In the genomic region with DNA sequence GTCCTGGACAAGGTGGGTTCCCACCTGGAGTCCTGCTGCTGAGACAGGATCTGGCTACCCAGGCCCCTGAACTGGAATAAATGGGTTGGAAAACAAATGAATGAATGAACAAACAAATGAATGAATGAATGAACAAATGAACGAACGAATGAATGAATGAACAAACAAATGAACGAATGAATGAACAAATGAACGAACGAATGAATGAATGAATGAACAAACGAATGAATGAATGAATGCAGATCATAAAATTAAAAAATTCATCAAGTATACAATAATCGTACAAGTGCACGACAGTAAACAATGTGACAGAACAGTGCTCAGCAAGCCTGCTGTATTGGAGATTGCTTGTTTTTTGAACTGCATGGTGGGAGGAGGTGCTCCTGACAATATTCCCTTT, we compare ENCODE assay signal across 20 cellular contexts.
A peak's percentile ranks its signal among the peaks of the same experiment; 100 is the strongest.
DNase-seq lines count a peak whose midpoint lies in the region; ATAC-seq, FAIRE-seq and TF ChIP-seq lines count a peak whose summit lies in the region.
"Had no signal": no experiment of that assay in that cellular context is flagged by ENCODE, and none has a peak within 500 bp of the region (broad histone marks: within the 10 kb centered on the region; RNA-seq: fewer than 3 reads in every experiment).

No MANE protein-coding gene starts in this region.

- H3K27ac ChIP-seq in HepG2 (ENCODE audit: extremely low read length, insufficient read depth, low read length), result no peak overlapping the region
- H3K27ac ChIP-seq in right lobe of liver, result no peak overlapping the region
- no peak overlapping the region for H3K27ac ChIP-seq in GM12878 (ENCODE audit: control insufficient read depth, insufficient read depth)
- no peak overlapping the region for H3K27ac ChIP-seq in mesenchymal stem cell (ENCODE audit: low read length, poor library complexity, severe bottlenecking)
- no peak overlapping the region for H3K27ac ChIP-seq in SJCRH30
- H3K27ac ChIP-seq: 22Rv1, A549, BLaER1 had no signal

- peak overlapping the region in 1 of 2 experiments; percentile 38 for H3K18ac ChIP-seq in mesenchymal stem cell (ENCODE audit: low read depth in 1 of 2, low read length in 2 of 2)

- no peaks in the 10 kb centered on the region for H3K36me3 ChIP-seq in HepG2 (replicated peaks in 1 of 2; ENCODE audit: control insufficient read depth in 1 of 2, insufficient read depth in 2 of 2, low read length in 2 of 2)
- H3K36me3 ChIP-seq in right lobe of liver, result no peaks in the 10 kb centered on the region
- no peaks in the 10 kb centered on the region for H3K36me3 ChIP-seq in GM12878 (ENCODE audit: control insufficient read depth in 2 of 2, insufficient read depth in 2 of 2, low read length in 1 of 2)
- H3K36me3 ChIP-seq in mesenchymal stem cell (ENCODE audit: control insufficient read depth in 1 of 2, insufficient read depth in 2 of 2, low read depth in 1 of 2, low read length in 2 of 2), result no peaks in the 10 kb centered on the region
- H3K36me3 ChIP-seq in SJCRH30, result no peaks in the 10 kb centered on the region
- H3K36me3 ChIP-seq: BE2C, BLaER1 had no signal

- H3K4me2 ChIP-seq in HepG2 (ENCODE audit: low read depth, low read length) (no peak overlapping the region), GM12878 (ENCODE audit: control insufficient read depth, insufficient read depth) (no peak overlapping the region), mesenchymal stem cell (ENCODE audit: low read length, poor library complexity, severe bottlenecking) (no peak overlapping the region)
- H3K4me2 ChIP-seq: A549, BLaER1 had no signal

- H4K91ac ChIP-seq in mesenchymal stem cell (ENCODE audit: low read length), result no peak overlapping the region

- POLR2A ChIA-PET in HepG2 (lab: Yijun Ruan, JAX), result no interaction called here
- POLR2A ChIA-PET in GM12878 (lab: Charles Lee), result no interaction called here

- BruUV-seq in HepG2 (replicated peaks; lab: Mats Ljungman, UMichigan) (no TSS peak), GM12878 (replicated peaks; lab: Mats Ljungman, UMichigan) (no TSS peak)

- RAD21 ChIA-PET in GM12878 (lab: Charles Lee; ENCODE audit: unreplicated experiment), result no interaction called here

- H2BK120ac ChIP-seq in mesenchymal stem cell (ENCODE audit: low read depth, low read length), result no peak overlapping the region

- intact Hi-C loops in HepG2 (cut with micrococcal nuclease; ENCODE audit: unreplicated experiment), result no loop called here
- intact Hi-C loops in right lobe of liver (cut with DNase I), result no loop called here
- intact Hi-C loops in GM12878 (cut with micrococcal nuclease; ENCODE audit: unreplicated experiment), result no loop called here

- no peak for TF ChIP-seq RAD21 in HepG2 (CRISPR knock-in tag; IDR thresholded peaks at IDR 0.05)
- TF ChIP-seq RAD21 in GM12878 (IDR thresholded peaks at IDR 0.05; ENCODE audit: insufficient read depth, low read depth, low read length), result no peak

- in situ Hi-C loops in HepG2 (cut with HindIII; ENCODE audit: extremely low pct_ligation_motif_present, low pct_unique_long_range_greater_than_20kb), result no loop called here
- in situ Hi-C loops in GM12878 (cut with MboI), result no loop called here

- no peaks in the 10 kb centered on the region for H3K79me1 ChIP-seq in mesenchymal stem cell (replicated peaks; ENCODE audit: low read length, poor library complexity, severe bottlenecking)

- peak overlapping the region; percentile 2 for H2BK15ac ChIP-seq in mesenchymal stem cell (ENCODE audit: low read depth, poor library complexity, severe bottlenecking)

- no peak overlapping the region for H2AK5ac ChIP-seq in mesenchymal stem cell (ENCODE audit: low read length, severe bottlenecking)

- DNase-seq in HepG2 (ENCODE audit: low spot score) (no peak), right lobe of liver (no peak), GM12878 (ENCODE audit: low read depth, low spot score) (no peak), mesenchymal stem cell (no peak), SJCRH30 (no peak), KG1 (lab: John Stamatoyannopoulos, UW) (no peak)
- DNase-seq: BE2C; C1 segment of cervical spinal cord; CD4-positive, alpha-beta memory T cell; CD4-positive, CD25-positive, alpha-beta regulatory T cell; CD8-positive, alpha-beta memory T cell; COR-L47; DMS79 treated with DMSO at 0.1 percent for 48 hours; GF-D8 had no signal

- no peak overlapping the region for H2BK12ac ChIP-seq in mesenchymal stem cell (ENCODE audit: low read length in 2 of 2)

- FAIRE-seq in HepG2 (lab: Jason Lieb, UNC) (no peak), GM12878 (lab: Jason Lieb, UNC) (no peak)
- FAIRE-seq: A549, G401.6, GM12892, GM18507 had no signal

- H2BK5ac ChIP-seq in mesenchymal stem cell (ENCODE audit: low read depth, low read length, poor library complexity, severe bottlenecking), result no peak overlapping the region

- H4K20me1 ChIP-seq in HepG2 (ENCODE audit: insufficient read depth, low read length) (no peaks in the 10 kb centered on the region), GM12878 (ENCODE audit: control insufficient read depth, insufficient read depth) (no peaks in the 10 kb centered on the region)
- H4K20me1 ChIP-seq: BLaER1 had no signal

- H3K9ac ChIP-seq in HepG2 (ENCODE audit: insufficient read depth, low read depth, low read length) (no peak overlapping the region), GM12878 (ENCODE audit: control insufficient read depth, insufficient read depth, low read length) (no peak overlapping the region), mesenchymal stem cell (ENCODE audit: low read length) (no peak overlapping the region)
- H3K9ac ChIP-seq: BLaER1 had no signal

- SMC1A ChIA-PET in GM12878 (lab: Charles Lee; ENCODE audit: uncharacterized antibody, unreplicated experiment), result no interaction called here

- no peaks in the 10 kb centered on the region for H3K4me1 ChIP-seq in HepG2 (ENCODE audit: insufficient read depth, low read length)
- H3K4me1 ChIP-seq in right lobe of liver, result no peaks in the 10 kb centered on the region
- no peaks in the 10 kb centered on the region for H3K4me1 ChIP-seq in GM12878 (ENCODE audit: control insufficient read depth, insufficient read depth, low read length)
- no peaks in the 10 kb centered on the region for H3K4me1 ChIP-seq in mesenchymal stem cell (ENCODE audit: control insufficient read depth, insufficient read depth, low read depth, low read length)
- H3K4me1 ChIP-seq in SJCRH30, result no peaks in the 10 kb centered on the region
- H3K4me1 ChIP-seq: A549, BE2C, BLaER1 had no signal

- CTCF ChIA-PET in HepG2 (lab: Yijun Ruan, JAX; ENCODE audit: low intra/inter-chr PET ratio, low total read pairs), result no interaction called here
- CTCF ChIA-PET in GM12878 (lab: Yijun Ruan, JAX), result no interaction called here

- no peak overlapping the region for H3K4ac ChIP-seq in mesenchymal stem cell (ENCODE audit: low read depth in 1 of 2, low read length in 2 of 2)

- H3K79me2 ChIP-seq in HepG2 (ENCODE audit: insufficient read depth, low read length), result no peaks in the 10 kb centered on the region
- no peaks in the 10 kb centered on the region for H3K79me2 ChIP-seq in GM12878 (ENCODE audit: control insufficient read depth, insufficient read depth, low read length)

- 25% methylated on average over 8 of the region's 8 CpGs for WGBS in HepG2 (ENCODE audit: low lambda C conversion rate)
- 37% methylated on average over 8 of the region's 8 CpGs for WGBS in right lobe of liver (ENCODE audit: insufficient coverage, low coverage, low lambda C conversion rate, missing lambda C conversion rate)
- 26% methylated on average over 8 of the region's 8 CpGs for WGBS in GM12878 (ENCODE audit: insufficient coverage, insufficient replicate concordance, low lambda C conversion rate, missing lambda C conversion rate)
- WGBS in mesenchymal stem cell, result 79% methylated on average over 4 of the region's 8 CpGs

- H3K23ac ChIP-seq in mesenchymal stem cell (ENCODE audit: low read length in 2 of 2), result no peak overlapping the region

- peaks cover 64% of the 10 kb centered on the region for H3K9me3 ChIP-seq in HepG2 (ENCODE audit: low read length)
- no peaks in the 10 kb centered on the region for H3K9me3 ChIP-seq in right lobe of liver
- no peaks in the 10 kb centered on the region for H3K9me3 ChIP-seq in GM12878 (replicated peaks; ENCODE audit: control insufficient read depth, insufficient read depth, low read length)
- no peaks in the 10 kb centered on the region for H3K9me3 ChIP-seq in mesenchymal stem cell (ENCODE audit: control insufficient read depth, low read length)
- H3K9me3 ChIP-seq in SJCRH30 (replicated peaks), result no peaks in the 10 kb centered on the region
- H3K9me3 ChIP-seq: A549, BE2C, BLaER1 had no signal

- no peak for ATAC-seq in HepG2
- no peak for ATAC-seq in right lobe of liver
- no peak for ATAC-seq in GM12878
- ATAC-seq: A549 had no signal

- H3K14ac ChIP-seq in mesenchymal stem cell (ENCODE audit: low read length in 2 of 2), result no peak overlapping the region

- H3K27me3 ChIP-seq in HepG2 (ENCODE audit: control insufficient read depth in 1 of 2, insufficient read depth in 2 of 2, low read length in 2 of 2) (no peaks in the 10 kb centered on the region), right lobe of liver (no peaks in the 10 kb centered on the region), GM12878 (replicated peaks in 1 of 2; ENCODE audit: control insufficient read depth in 2 of 2, insufficient read depth in 2 of 2, low read length in 1 of 2) (no peaks in the 10 kb centered on the region; a peak in 1 of 4 replicates), mesenchymal stem cell (ENCODE audit: control insufficient read depth in 1 of 2, insufficient read depth in 1 of 2, low read length in 2 of 2) (no peaks in the 10 kb centered on the region), SJCRH30 (no peaks in the 10 kb centered on the region)
- H3K27me3 ChIP-seq: BE2C, BLaER1 had no signal

- TF ChIP-seq POLR2A in HepG2 (IDR thresholded peaks at IDR 0.05; ENCODE audit: insufficient read depth in 1 of 2, low read depth in 2 of 2, low read length in 2 of 2) (no peak), right lobe of liver (IDR thresholded peaks at IDR 0.05) (no peak), GM12878 (IDR thresholded peaks at IDR 0.05; ENCODE audit: low read depth, low read length) (no peak)

- no peak overlapping the region for H4K8ac ChIP-seq in mesenchymal stem cell (ENCODE audit: low read length)

- TF ChIP-seq CTCF in HepG2 (CRISPR knock-in tag; IDR thresholded peaks at IDR 0.05) (no peak), right lobe of liver (IDR thresholded peaks at IDR 0.05) (no peak), GM12878 (IDR thresholded peaks at IDR 0.05 in 2 of 3, conservative IDR thresholded peaks at IDR 0.05 in 1 of 3; ENCODE audit: control insufficient read depth in 2 of 3, extremely low read depth in 1 of 3, insufficient read depth in 1 of 3, low read depth in 3 of 3, low read length in 3 of 3) (no peak)

- TF ChIP-seq EP300 in HepG2 (IDR thresholded peaks at IDR 0.05; ENCODE audit: low read depth in 2 of 2, low read length in 2 of 2), result no peak
- no peak for TF ChIP-seq EP300 in HepG2 (CRISPR knock-in tag; IDR thresholded peaks at IDR 0.05; ENCODE audit: borderline replicate concordance)
- no peak for TF ChIP-seq EP300 in GM12878 (IDR thresholded peaks at IDR 0.05; ENCODE audit: borderline replicate concordance in 1 of 2, control insufficient read depth in 1 of 2, low read depth in 2 of 2, low read length in 2 of 2)

- no peak overlapping the region for H2AFZ ChIP-seq in HepG2 (ENCODE audit: low read length)
- H2AFZ ChIP-seq in GM12878 (ENCODE audit: control insufficient read depth, low read depth, low read length), result no peak overlapping the region
- no peak overlapping the region for H2AFZ ChIP-seq in mesenchymal stem cell (ENCODE audit: low read depth, low read length)

- no peak overlapping the region for H3K4me3 ChIP-seq in HepG2 (replicated peaks in 1 of 3; ENCODE audit: insufficient read depth in 1 of 3, low read depth in 2 of 3, low read length in 3 of 3)
- H3K4me3 ChIP-seq in right lobe of liver, result no peak overlapping the region
- H3K4me3 ChIP-seq in GM12878, result no peak overlapping the region
- no peak overlapping the region for H3K4me3 ChIP-seq in mesenchymal stem cell (ENCODE audit: insufficient read depth in 1 of 2, low read depth in 1 of 2, low read length in 2 of 2)
- no peak overlapping the region for H3K4me3 ChIP-seq in SJCRH30
- H3K4me3 ChIP-seq: A549, BLaER1 had no signal

Comparison
In these comparisons a context has a peak if more than half of its experiments do, and no peak if none do; other contexts are left out.
1. Of the 75 proteins assayed by ChIP-seq in both HepG2 and GM12878: peak only in HepG2: none; only in GM12878: none; in both: ZNF24; in neither: 74.